In genomic region chr17:42322382-42323267, GRCh38 we compare ENCODE assay signal across 8 cellular contexts. TPM values are rescaled to one million over a fixed set of nuclear protein-coding genes. Genes with fewer than 3 reads are reported as not detected.
A peak's percentile ranks its signal among the peaks of the same experiment; 100 is the strongest.
DNase-seq lines count a peak whose midpoint lies in the region; ATAC-seq and TF ChIP-seq lines count a peak whose summit lies in the region.

No MANE protein-coding gene starts in this region.

- POLR2A ChIA-PET in HEK293T (lab: Yijun Ruan, JAX) = no interaction called here

- DNase-seq in DMS114 treated with DMSO at 0.1 percent for 48 hours (lab: John Stamatoyannopoulos, UW; ENCODE audit: unreplicated experiment) (peak; percentile 84), HEK293T (ENCODE audit: extremely low spot score) (peak; percentile 93), NCI-H1930 (lab: John Stamatoyannopoulos, UW) (peak; percentile 67 to 87), T-helper 17 cell (peak; percentile 82 to 93 (median 84)), adrenal gland (peak; percentile 91 to 99 (median 97)), left ventricle myocardium inferior (peak; percentile 92), retina (peak; percentile 88)

- H3K4me1 ChIP-seq in adrenal gland (replicated peaks in 1 of 2) = peaks cover 0 to 6% of the 10 kb centered on the region in 2 donors
- H3K4me1 ChIP-seq in left ventricle myocardium inferior = peaks cover 46% of the 10 kb centered on the region

- ATAC-seq in T-helper 17 cell (peak; percentile 99), HG03571 (IDR thresholded peaks at IDR 0.05; ENCODE audit: unreplicated experiment) (no peak)

- CTCF ChIA-PET in HEK293T (lab: Yijun Ruan, JAX) = interaction anchor here (0.6 to 4.2 kb wide), 11 partner anchors 9 to 205 kb away, joined by 3 to 34 read pairs (median 3); partner anchors contain the start of gene STAT3

- H3K27me3 Mint-ChIP-seq in T-helper 17 cell = no peaks in the 10 kb centered on the region

- H3K36me3 Mint-ChIP-seq in T-helper 17 cell (ENCODE audit: low read depth) = peaks cover 7% of the 10 kb centered on the region

- TF ChIP-seq CTCF in adrenal gland (IDR thresholded peaks at IDR 0.05) (peak; percentile 95 to 100 (median 100)), left ventricle myocardium inferior (IDR thresholded peaks at IDR 0.05; ENCODE audit: borderline replicate concordance) (peak; percentile 99)

- H3K4me1 Mint-ChIP-seq in T-helper 17 cell = peaks cover 15% of the 10 kb centered on the region

- H3K27ac ChIP-seq in adrenal gland (peak overlapping the region in 2 of 5 donors; percentile 28 to 37), left ventricle myocardium inferior (replicated peaks) (peak overlapping the region; percentile 25)

- intact Hi-C loops in adrenal gland (cut with DNase I) = loop anchor here (2.0 to 10.0 kb wide), 3 partner anchors 80 to 192 kb away; no protein-coding TSS in a partner anchor
- intact Hi-C loops in left ventricle myocardium inferior (cut with micrococcal nuclease) = loop anchor here (5.0 kb wide), 1 partner anchor 70 kb away; no protein-coding TSS in a partner anchor

- peak overlapping the region; percentile 71 for H3K27ac Mint-ChIP-seq in T-helper 17 cell

- no peak for TF ChIP-seq POLR2A in adrenal gland (IDR thresholded peaks at IDR 0.05)

- H3K9me3 ChIP-seq in T-helper 17 cell (ENCODE audit: control insufficient read depth, low read length, poor library complexity, severe bottlenecking) (no peaks in the 10 kb centered on the region), adrenal gland (replicated peaks in 1 of 3) (no peaks in the 10 kb centered on the region), left ventricle myocardium inferior (replicated peaks) (no peaks in the 10 kb centered on the region)

- 34 to 41% (median 36%) methylated on average over 10 of the region's 10 CpGs for WGBS in adrenal gland, 4 donors

- H3K4me3 ChIP-seq in adrenal gland = no peak overlapping the region
- H3K4me3 ChIP-seq in left ventricle myocardium inferior = no peak overlapping the region

- H3K4me3 Mint-ChIP-seq in T-helper 17 cell = peak overlapping the region; percentile 12

- no peaks in the 10 kb centered on the region for H3K27me3 ChIP-seq in adrenal gland
- no peaks in the 10 kb centered on the region for H3K27me3 ChIP-seq in left ventricle myocardium inferior (ENCODE audit: low read depth)

- H3K36me3 ChIP-seq in adrenal gland (replicated peaks in 1 of 2) (peaks cover 0 to 98% of the 10 kb centered on the region in 2 donors), left ventricle myocardium inferior (peaks cover 98% of the 10 kb centered on the region)

TF ChIP-seq in HEK293T, 16 proteins besides CTCF, POLR2A, EP300 and RAD21:
- TF ChIP-seq ARNT (IDR thresholded peaks at IDR 0.05) = peak; percentile 70; the same call in 1 of the 2 replicates
- TF ChIP-seq ELF4 (IDR thresholded peaks at IDR 0.05) = no peak

RNA-seq across cellular contexts. Expression of gene STAT5A, which starts 34.3 kb away (rescaled TPM):
- total RNA-seq in T-helper 17 cell (100 to 1,000 TPM; 153 to 177 TPM), adrenal gland (100 to 1,000 TPM in 4 of 8 donors, 10 to 100 TPM in 4; 39.9 to 169 (median 102) TPM), left ventricle myocardium inferior (16.7 TPM)
- 10 to 100 TPM; 22.6 to 51.4 (median 39.2) TPM for polyA plus RNA-seq in adrenal gland

RNA-seq across cellular contexts. Expression of gene STAT5B, which starts 46.4 kb away (rescaled TPM):
- total RNA-seq in T-helper 17 cell = 100 to 1,000 TPM; 202 to 225 TPM
- 100 to 1,000 TPM in 6 of 8 donors, 10 to 100 TPM in 2; 79.0 to 128 (median 114) TPM for total RNA-seq in adrenal gland
- polyA plus RNA-seq in adrenal gland = 10 to 100 TPM; 44.7 to 70.6 (median 58.1) TPM
- total RNA-seq in left ventricle myocardium inferior = 30.7 TPM
